Comparison of ENCODE assay signal across 18 cellular contexts in the genomic region with DNA sequence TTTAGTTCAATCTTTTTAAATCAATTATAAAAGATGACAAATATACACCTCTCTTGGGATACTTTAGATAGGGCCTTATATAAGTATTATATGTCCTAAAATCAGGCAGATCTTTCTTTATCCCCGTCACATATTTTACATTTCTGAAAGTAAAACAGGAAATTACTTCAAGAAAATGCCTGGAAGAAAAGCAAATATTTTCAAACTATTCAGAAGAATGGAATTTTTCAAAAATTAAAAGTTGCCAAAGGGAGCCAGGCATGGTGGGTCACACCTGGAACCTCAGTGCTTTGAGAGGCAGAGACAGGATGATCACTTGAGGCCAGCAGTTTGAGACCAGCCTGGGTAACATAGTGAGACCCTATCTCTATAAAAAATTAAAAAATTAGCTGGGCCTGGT. TPM values are rescaled to one million over a fixed set of nuclear protein-coding genes. Genes with fewer than 3 reads are reported as not detected.
DNase-seq lines count a peak whose midpoint lies in the region; TF ChIP-seq lines count a peak whose summit lies in the region.
"Had no signal": no experiment of that assay in that cellular context is flagged by ENCODE, and none has a peak within 500 bp of the region (broad histone marks: within the 10 kb centered on the region; RNA-seq: fewer than 3 reads in every experiment).

No MANE protein-coding gene starts in this region.

- H3K27ac ChIP-seq in mammary epithelial cell (ENCODE audit: insufficient read depth, low read depth, low read length) = peak overlapping the region; percentile 37

- H3K4me1 ChIP-seq in mammary epithelial cell (ENCODE audit: insufficient read depth, low read length) = peaks cover 37% of the 10 kb centered on the region

- CTCF ChIA-PET in mammary epithelial cell (lab: Charles Lee; ENCODE audit: low non-redundant PET) = no interaction called here

- H3K36me3 ChIP-seq in mammary epithelial cell (ENCODE audit: insufficient read depth, low read length) = no peaks in the 10 kb centered on the region

- H3K79me2 ChIP-seq in mammary epithelial cell (ENCODE audit: insufficient read depth, low read length) = no peaks in the 10 kb centered on the region

- no peak overlapping the region for H2AFZ ChIP-seq in mammary epithelial cell (ENCODE audit: low read depth, low read length)

- H3K27me3 ChIP-seq in mammary epithelial cell (ENCODE audit: insufficient read depth, low read length) = no peaks in the 10 kb centered on the region
- H3K27me3 ChIP-seq: testis had no signal

- dilution Hi-C loops in mammary epithelial cell (cut with HindIII; ENCODE audit: low sequenced_read_pairs) = no loop called here

- BruUV-seq in mammary epithelial cell (replicated peaks; lab: Mats Ljungman, UMichigan) = no TSS peak

- no peaks in the 10 kb centered on the region for H4K20me1 ChIP-seq in mammary epithelial cell (ENCODE audit: insufficient read depth, low read length)

- no peak overlapping the region for H3K4me2 ChIP-seq in mammary epithelial cell (ENCODE audit: insufficient read depth, low read depth, low read length)

- 69% methylated on average over 1 of the region's 1 CpG for WGBS in mammary epithelial cell (ENCODE audit: low coverage, missing lambda C conversion rate)

- intact Hi-C loops in mammary epithelial cell (cut with micrococcal nuclease) = no loop called here

- in situ Hi-C loops in mammary epithelial cell (cut with MboI; ENCODE audit: low sequenced_read_pairs in 2 of 2) = no loop called here
- in situ Hi-C loops in ACHN (cut with HindIII; ENCODE audit: low pct_ligation_motif_present, low pct_unique_long_range_greater_than_20kb, low sequenced_read_pairs) = no loop called here

- no peaks in the 10 kb centered on the region for H3K9me3 ChIP-seq in mammary epithelial cell (replicated peaks; ENCODE audit: insufficient read depth, low read length)
- H3K9me3 ChIP-seq: testis had no signal

- no peak for TF ChIP-seq CTCF in mammary epithelial cell (conservative IDR thresholded peaks at IDR 0.05 in 1 of 2, IDR thresholded peaks at IDR 0.05 in 1 of 2; ENCODE audit: extremely low read depth in 1 of 2, insufficient read depth in 1 of 2, low read depth in 1 of 2, low read length in 2 of 2)

- DNase-seq in A172 (ENCODE audit: low spot score) (peak; percentile 19), HT1080 (ENCODE audit: low read depth) (peak; percentile 27), mammary epithelial cell (no peak), kidney tubule cell (ENCODE audit: low spot score) (peak; percentile 23), ACHN (no peak), cerebellar cortex (ENCODE audit: low spot score) (no peak), inferior parietal cortex (ENCODE audit: extremely low spot score) (no peak), NCI-H146 treated with DMSO at 0.1 percent for 48 hours (lab: John Stamatoyannopoulos, UW; ENCODE audit: unreplicated experiment) (no peak)
- DNase-seq: activated B cell treated with CpG ODN at 0.5 μM for 24 hours; activated naive CD8-positive, alpha-beta T cell treated with anti-CD3 and anti-CD28 coated beads for 36 hours; activated T-cell treated with anti-CD3 and anti-CD28 coated beads, Interleukin-2, amount 50 U/mL, for 72 hours; CD4-positive, alpha-beta T cell; effector memory CD4-positive, alpha-beta T cell; hypothalamus; NCI-H2029; NCI-H510A; SHP77; testis had no signal

- H3K9ac ChIP-seq in mammary epithelial cell (ENCODE audit: insufficient read depth, low read length) = no peak overlapping the region

- H3K4me3 ChIP-seq in mammary epithelial cell (replicated peaks in 1 of 3; ENCODE audit: insufficient read depth in 1 of 3, low read depth in 2 of 3, low read length in 3 of 3) = no peak overlapping the region
- H3K4me3 ChIP-seq: testis had no signal

RNA-seq across cellular contexts. Expression of a gene that starts 34.4 kb away (rescaled TPM):
- total RNA-seq in A172 (2014; rRNA removed; shearing (Covaris generic)) = 0.89 and 1.2 TPM in 2 replicates
- total RNA-seq in HT1080 (2014; rRNA removed; shearing (Covaris generic)) = 0.07 TPM in 1 of 2 replicates, not detected in the other
- 0.05 and 0.12 TPM in 2 replicates for polyA plus RNA-seq in HT1080 (2015; cell fraction: cytosol; rRNA removed)
- 0.12 TPM in 1 of 2 replicates, not detected in the other for polyA plus RNA-seq in HT1080 (2015; cell fraction: nucleus; rRNA removed)
- 1 to 10 TPM; 4.7 to 5.5 TPM for total RNA-seq in mammary epithelial cell
- polyA plus RNA-seq in mammary epithelial cell = 2.7 TPM
- not detected for polyA minus RNA-seq in mammary epithelial cell
- total RNA-seq: activated B cell treated with CpG ODN at 0.5 μM for 24 hours; activated T-cell treated with anti-CD3 and anti-CD28 coated beads, Interleukin-2, amount 50 U/mL, for 72 hours; CD4-positive, alpha-beta T cell had no signal

RNA-seq across cellular contexts. Expression of a gene that starts 55.7 kb away (rescaled TPM):
- total RNA-seq in A172 (2014; rRNA removed; shearing (Covaris generic)) = 56.6 and 57.2 TPM in 2 replicates
- total RNA-seq in HT1080 (2014; rRNA removed; shearing (Covaris generic)) = 71.0 and 74.4 TPM in 2 replicates
- polyA plus RNA-seq in HT1080 (2015; cell fraction: cytosol; rRNA removed) = 44.4 and 54.1 TPM in 2 replicates
- polyA plus RNA-seq in HT1080 (2015; cell fraction: nucleus; rRNA removed) = 90.4 and 100.0 TPM in 2 replicates
- 10 to 100 TPM; 35.5 to 76.3 TPM for total RNA-seq in mammary epithelial cell
- 18.3 TPM for polyA plus RNA-seq in mammary epithelial cell
- polyA minus RNA-seq in mammary epithelial cell = 55.2 TPM

RNA-seq across cellular contexts. Expression of a gene that starts 56.7 kb away (rescaled TPM):
- 66.0 and 102 TPM in 2 replicates for total RNA-seq in A172 (2014; rRNA removed; shearing (Covaris generic))
- 106 and 109 TPM in 2 replicates for total RNA-seq in HT1080 (2014; rRNA removed; shearing (Covaris generic))
- 87.2 and 107 TPM in 2 replicates for polyA plus RNA-seq in HT1080 (2015; cell fraction: cytosol; rRNA removed)
- 27.4 and 36.6 TPM in 2 replicates for polyA plus RNA-seq in HT1080 (2015; cell fraction: nucleus; rRNA removed)
- 10 to 100 TPM; 15.5 to 51.7 TPM for total RNA-seq in mammary epithelial cell
- 32.7 TPM for polyA plus RNA-seq in mammary epithelial cell
- 2.3 TPM for polyA minus RNA-seq in mammary epithelial cell

Comparison
In these comparisons a context has a peak if more than half of its experiments do, and no peak if none do; other contexts are left out.
1. DNase-seq: peak in A172 (single experiment), HT1080 (single experiment) and kidney tubule cell (single experiment); none in mammary epithelial cell (single experiment), ACHN (single experiment), cerebellar cortex (single experiment), inferior parietal cortex (single experiment) and NCI-H146 treated with DMSO at 0.1 percent for 48 hours (single experiment).